ENCODE assay signal across 7 cellular contexts in genomic region chr17:58531122-58531521, GRCh38. TPM values are rescaled to one million over a fixed set of nuclear protein-coding genes. Genes with fewer than 3 reads are reported as not detected.
DNase-seq lines count a peak whose midpoint lies in the region; ATAC-seq and TF ChIP-seq lines count a peak whose summit lies in the region.

No MANE protein-coding gene starts in this region.

- peaks cover 19% of the 10 kb centered on the region for H3K27me3 ChIP-seq in HUES64 (ENCODE audit: insufficient read depth, low read length)
- H3K27me3 ChIP-seq in spleen (replicated peaks in 1 of 7), result peaks cover 0 to 30% (median 0%) of the 10 kb centered on the region in 7 donors

- H3K9me3 ChIP-seq in HUES64 (ENCODE audit: insufficient read depth, low read depth, low read length), result no peaks in the 10 kb centered on the region
- no peaks in the 10 kb centered on the region for H3K9me3 ChIP-seq in spleen

- peak overlapping the region; percentile 20 for H3K4me3 Mint-ChIP-seq in activated T-helper 17 cell treated with anti-CD3 and anti-CD28 coated beads, Interleukin-2, amount 50 U/mL, for 72 hours
- H3K4me3 Mint-ChIP-seq in immature natural killer cell, result peak overlapping the region; percentile 42 to 60 (median 59)

- H3K27ac ChIP-seq in HUES64 (ENCODE audit: low read depth, low read length), result no peak overlapping the region
- H3K27ac ChIP-seq in spleen, result peak overlapping the region in 5 of 8 donors; percentile 51 to 74 (median 70)

- no peak overlapping the region for H3K27ac Mint-ChIP-seq in activated T-helper 17 cell treated with anti-CD3 and anti-CD28 coated beads, Interleukin-2, amount 50 U/mL, for 72 hours
- no peak overlapping the region for H3K27ac Mint-ChIP-seq in immature natural killer cell

- H3K4me1 ChIP-seq in HUES64 (ENCODE audit: insufficient read depth, low read length) (peaks cover 16% of the 10 kb centered on the region), spleen (peaks cover 0 to 79% (median 28%) of the 10 kb centered on the region in 6 donors)

- no peaks in the 10 kb centered on the region for H3K36me3 Mint-ChIP-seq in activated T-helper 17 cell treated with anti-CD3 and anti-CD28 coated beads, Interleukin-2, amount 50 U/mL, for 72 hours (ENCODE audit: low read depth)
- no peaks in the 10 kb centered on the region for H3K36me3 Mint-ChIP-seq in immature natural killer cell

- no peak for DNase-seq in immature natural killer cell
- DNase-seq in spleen, result no peak
- no peak for DNase-seq in GM13977 (ENCODE audit: low spot score)
- no peak for DNase-seq in GM10266 (ENCODE audit: extremely low spot score)

- no peak overlapping the region for H3K9ac ChIP-seq in HUES64 (ENCODE audit: low read depth, low read length)

- intact Hi-C loops in spleen (cut with DNase I; ENCODE audit: low total_unique reads), result no loop called here

- peaks cover 25% of the 10 kb centered on the region for H3K27me3 Mint-ChIP-seq in activated T-helper 17 cell treated with anti-CD3 and anti-CD28 coated beads, Interleukin-2, amount 50 U/mL, for 72 hours
- H3K27me3 Mint-ChIP-seq in immature natural killer cell (ENCODE audit: low read depth in 3 of 3), result peaks cover 4 to 6% (median 6%) of the 10 kb centered on the region in 3 donors

- no peaks in the 10 kb centered on the region for H3K4me1 Mint-ChIP-seq in activated T-helper 17 cell treated with anti-CD3 and anti-CD28 coated beads, Interleukin-2, amount 50 U/mL, for 72 hours
- peaks cover 0 to 6% of the 10 kb centered on the region in 2 donors for H3K4me1 Mint-ChIP-seq in immature natural killer cell

- in situ Hi-C loops in GM13977 (cut with MboI; ENCODE audit: low pct_unique_long_range_greater_than_20kb, low sequenced_read_pairs, unreplicated experiment), result no loop called here

- WGBS in HUES64, result 27% methylated on average over 3 of the region's 3 CpGs
- 59 to 80% (median 69%) methylated on average over 1 to 3 of the region's 3 CpGs for WGBS in spleen, 5 donors

- H3K36me3 ChIP-seq in HUES64 (ENCODE audit: insufficient read depth, low read length) (no peaks in the 10 kb centered on the region), spleen (no peaks in the 10 kb centered on the region)

- no peak for ATAC-seq in activated T-helper 17 cell treated with anti-CD3 and anti-CD28 coated beads, Interleukin-2, amount 50 U/mL, for 72 hours (replicated peaks)
- ATAC-seq in HG02759 (IDR thresholded peaks at IDR 0.05; ENCODE audit: unreplicated experiment), result no peak

- TF ChIP-seq POLR2A in spleen (IDR thresholded peaks at IDR 0.05), result no peak

- H3K9me3 Mint-ChIP-seq in activated T-helper 17 cell treated with anti-CD3 and anti-CD28 coated beads, Interleukin-2, amount 50 U/mL, for 72 hours, result no peaks in the 10 kb centered on the region
- no peaks in the 10 kb centered on the region for H3K9me3 Mint-ChIP-seq in immature natural killer cell

- peak overlapping the region; percentile 70 for H3K4me3 ChIP-seq in HUES64 (ENCODE audit: low read length)
- H3K4me3 ChIP-seq in spleen, result peak overlapping the region; percentile 17 to 83 (median 48)

- TF ChIP-seq CTCF in spleen (IDR thresholded peaks at IDR 0.05 in 8 of 11, conservative IDR thresholded peaks at IDR 0.05 in 3 of 11) (no peak), GM13977 (IDR thresholded peaks at IDR 0.05; ENCODE audit: extremely low read depth, insufficient read depth, missing control alignments) (no peak), GM10266 (IDR thresholded peaks at IDR 0.05; ENCODE audit: control insufficient read depth, insufficient read depth, low read depth, missing control alignments) (no peak)

RNA-seq across cellular contexts. Expression of gene MTMR4, which starts 16.7 kb away (rescaled TPM):
- polyA plus RNA-seq in HUES64 (2013, experiment 1 of 2), result 18.9 TPM
- polyA plus RNA-seq in HUES64 (2013, experiment 2 of 2), result 19.2 TPM
- 10 to 100 TPM; 67.1 to 72.1 TPM for total RNA-seq in activated T-helper 17 cell treated with anti-CD3 and anti-CD28 coated beads, Interleukin-2, amount 50 U/mL, for 72 hours
- polyA plus RNA-seq in immature natural killer cell (10 to 100 TPM in 2 of 3 donors, 1 to 10 TPM in 1; 9.3 to 24.2 (median 20.5) TPM), spleen (10 to 100 TPM; 12.7 to 17.3 (median 14.1) TPM)
- 10 to 100 TPM; 42.0 to 61.9 (median 50.3) TPM for total RNA-seq in spleen

RNA-seq across cellular contexts. Expression of gene HSF5, which starts 42.9 kb away (rescaled TPM):
- polyA plus RNA-seq in HUES64 (2013, experiment 1 of 2), result not detected
- polyA plus RNA-seq in HUES64 (2013, experiment 2 of 2), result not detected
- 1 to 10 TPM; 1.2 to 2.6 TPM for total RNA-seq in activated T-helper 17 cell treated with anti-CD3 and anti-CD28 coated beads, Interleukin-2, amount 50 U/mL, for 72 hours
- polyA plus RNA-seq in immature natural killer cell (under 1 TPM in 1 of 3 donors, not detected in 2; 0.16 TPM), spleen (under 1 TPM; 0.57 to 0.79 (median 0.61) TPM)
- 1 to 10 TPM; 1.1 to 1.7 (median 1.3) TPM for total RNA-seq in spleen
